Comparison of ENCODE assay signal across 14 cellular contexts in genomic region chr3:16325850-16326249, GRCh38.
DNase-seq lines count a peak whose midpoint lies in the region; ATAC-seq, FAIRE-seq and TF ChIP-seq lines count a peak whose summit lies in the region.
"Had no signal": no experiment of that assay in that cellular context is flagged by ENCODE, and none has a peak within 500 bp of the region (broad histone marks: within the 10 kb centered on the region; RNA-seq: fewer than 3 reads in every experiment).

No MANE protein-coding gene starts in this region.

- H3K36me3 Mint-ChIP-seq in T-cell, result peaks cover 63% of the 10 kb centered on the region

- DNase-seq in right atrium auricular region (ENCODE audit: low spot score), result peak; percentile 16
- no peak for DNase-seq in Right ventricle myocardium superior
- no peak for DNase-seq in T-cell
- DNase-seq in esophagus muscularis mucosa (ENCODE audit: extremely low spot score), result no peak
- no peak for DNase-seq in cerebellum (ENCODE audit: low spot score)
- no peak for DNase-seq in effector memory CD4-positive, alpha-beta T cell
- no peak for DNase-seq in GM19239 (ENCODE audit: insufficient read length, low spot score)
- DNase-seq: H9; NCI-H1930; NCI-H446; NCI-H69; NK-92 treated with Interleukin-12 subunit alpha and Interleukin-12 subunit beta, amount 100 ng/mL, for 24 hours; OCI-M1; SIG-M5 had no signal

- H3K4me1 Mint-ChIP-seq in T-cell, result peaks cover 14 to 40% (median 29%) of the 10 kb centered on the region in 3 donors

- POLR2A ChIA-PET in T-cell (lab: Charles Lee), result interaction anchor here in 1 of 2 donors (0.6 kb wide), 1 partner anchor 936 kb away, joined by 14 read pairs; no protein-coding TSS in a partner anchor

- H3K27ac Mint-ChIP-seq in T-cell, result peak overlapping the region; percentile 39
- H3K27ac Mint-ChIP-seq: H9 had no signal

- TF ChIP-seq CTCF in right atrium auricular region (IDR thresholded peaks at IDR 0.05) (no peak), esophagus muscularis mucosa (IDR thresholded peaks at IDR 0.05) (no peak)

- H3K36me3 ChIP-seq in right atrium auricular region, result peaks cover 35% of the 10 kb centered on the region
- peaks cover 7 to 66% (median 42%) of the 10 kb centered on the region in 4 donors for H3K36me3 ChIP-seq in esophagus muscularis mucosa
- peaks cover 87% of the 10 kb centered on the region for H3K36me3 ChIP-seq in effector memory CD4-positive, alpha-beta T cell (ENCODE audit: control insufficient read depth, insufficient read depth, low read length)

- no peaks in the 10 kb centered on the region for H3K9me3 ChIP-seq in right atrium auricular region
- no peaks in the 10 kb centered on the region for H3K9me3 ChIP-seq in esophagus muscularis mucosa
- H3K9me3 ChIP-seq in effector memory CD4-positive, alpha-beta T cell (ENCODE audit: control insufficient read depth, low read length), result peaks cover under 1% of the 10 kb centered on the region

- intact Hi-C loops in Right ventricle myocardium superior (cut with DNase I), result no loop called here
- intact Hi-C loops in esophagus muscularis mucosa (cut with DNase I), result no loop called here

- H3K27me3 ChIP-seq in right atrium auricular region (no peaks in the 10 kb centered on the region), esophagus muscularis mucosa (no peaks in the 10 kb centered on the region)
- no peaks in the 10 kb centered on the region for H3K27me3 ChIP-seq in effector memory CD4-positive, alpha-beta T cell (replicated peaks; ENCODE audit: control insufficient read depth, insufficient read depth, low read length, poor library complexity, severe bottlenecking)

- H3K27ac ChIP-seq in right atrium auricular region, result no peak overlapping the region
- peak overlapping the region; percentile 66 to 75 (median 72) for H3K27ac ChIP-seq in esophagus muscularis mucosa (replicated peaks in 1 of 4)
- H3K27ac ChIP-seq in effector memory CD4-positive, alpha-beta T cell (ENCODE audit: insufficient read depth, low read length, poor library complexity, severe bottlenecking), result no peak overlapping the region

- H3K27me3 Mint-ChIP-seq in T-cell, result no peaks in the 10 kb centered on the region

- WGBS in esophagus muscularis mucosa, result 89% methylated on average over 4 of the region's 4 CpGs

- peaks cover 0 to 9% (median 2%) of the 10 kb centered on the region in 3 donors for H3K9me3 Mint-ChIP-seq in T-cell
- H3K9me3 Mint-ChIP-seq: H9 had no signal

- CTCF ChIA-PET in T-cell (lab: Charles Lee), result no interaction called here

- no peak overlapping the region for H3K4me3 ChIP-seq in right atrium auricular region
- H3K4me3 ChIP-seq in esophagus muscularis mucosa, result no peak overlapping the region
- no peak overlapping the region for H3K4me3 ChIP-seq in effector memory CD4-positive, alpha-beta T cell (ENCODE audit: insufficient read depth, low read depth, low read length, poor library complexity, severe bottlenecking)

- no peak for TF ChIP-seq POLR2A in esophagus muscularis mucosa (IDR thresholded peaks at IDR 0.05; ENCODE audit: low read depth)

- H3K4me1 ChIP-seq in right atrium auricular region, result no peaks in the 10 kb centered on the region
- peaks cover 0 to 79% (median 56%) of the 10 kb centered on the region in 4 donors for H3K4me1 ChIP-seq in esophagus muscularis mucosa
- H3K4me1 ChIP-seq in effector memory CD4-positive, alpha-beta T cell (ENCODE audit: control insufficient read depth, insufficient read depth, low read length, poor library complexity, severe bottlenecking), result no peaks in the 10 kb centered on the region

- no peak for TF ChIP-seq EP300 in esophagus muscularis mucosa (IDR thresholded peaks at IDR 0.05)

- no peak overlapping the region for H3K4me3 Mint-ChIP-seq in T-cell
- H3K4me3 Mint-ChIP-seq: H9 had no signal

- ATAC-seq in Right ventricle myocardium superior (ENCODE audit: poor library complexity), result no peak
- no peak for ATAC-seq in T-cell (replicated peaks in 1 of 4)

- no peak for FAIRE-seq in GM19239 (lab: Jason Lieb, UNC)

Comparison
In these comparisons a context has a peak if more than half of its experiments do, and no peak if none do; other contexts are left out.
1. H3K27ac ChIP-seq: peak in esophagus muscularis mucosa (4 of 4); none in right atrium auricular region (0 of 2) and effector memory CD4-positive, alpha-beta T cell (single experiment).